23 cellular contexts compared by ENCODE assay signal in genomic region chr2:129879614-129880180, GRCh38.
"Had no signal": no experiment of that assay in that cellular context is flagged by ENCODE, and none has a peak within 500 bp of the region (broad histone marks: within the 10 kb centered on the region; RNA-seq: fewer than 3 reads in every experiment).

No MANE protein-coding gene starts in this region.

- H3K27ac ChIP-seq: gastrocnemius medialis, heart right ventricle, left ventricle myocardium inferior, lower lobe of right lung, pancreas, right lobe of liver, suprapubic skin, thyroid gland, upper lobe of left lung had no signal

- H3K4me3 ChIP-seq: gastrocnemius medialis, heart right ventricle, left ventricle myocardium inferior, lower lobe of right lung, pancreas, right lobe of liver, suprapubic skin, thyroid gland, upper lobe of left lung had no signal

- H3K9me3 Mint-ChIP-seq: naive thymus-derived CD8-positive, alpha-beta T cell; stimulated activated effector memory CD8-positive, alpha-beta T cell treated with anti-CD3 and anti-CD28 coated beads, Interleukin-12 subunit alpha, Interleukin-12 subunit beta, amount 100 ng/mL, for 72 hours had no signal

- ATAC-seq: esophagus mucosa; gastrocnemius medialis; heart right ventricle; lower lobe of right lung; naive thymus-derived CD8-positive, alpha-beta T cell; pancreas; right lobe of liver; stimulated activated naive CD8-positive, alpha-beta T cell treated with anti-CD3 and anti-CD28 coated beads, Interleukin-15, Interleukin-2, amounts not matched to agents 100 U/mL and 50 U/mL, for 24 hours had no signal

- H3K36me3 ChIP-seq: gastrocnemius medialis, heart right ventricle, left ventricle myocardium inferior, lower lobe of right lung, pancreas, right lobe of liver, suprapubic skin, thyroid gland, upper lobe of left lung had no signal

- DNase-seq: central memory CD4-positive, alpha-beta T cell; cortex of kidney; dorsolateral prefrontal cortex; effector CD8-positive, alpha-beta T cell; gastrocnemius medialis; heart right ventricle; hypothalamus; left ventricle myocardium inferior; lower lobe of right lung; mesenchymal stem cell; naive thymus-derived CD8-positive, alpha-beta T cell; nucleus accumbens; pancreas; right lobe of liver; stimulated activated CD4-positive, alpha-beta T cell treated with anti-CD3 and anti-CD28 coated beads, Interleukin-4, amount 100 ng/mL, for 1 hour; stimulated activated CD8-positive, alpha-beta memory T cell treated with anti-CD3 and anti-CD28 coated beads, Interleukin-4, amount 100 ng/mL, for 48 hours; stimulated activated naive CD8-positive, alpha-beta T cell treated with anti-CD3 and anti-CD28 coated beads, Interleukin-15, Interleukin-2, amounts not matched to agents 100 U/mL and 50 U/mL, for 24 hours; thyroid gland; upper lobe of left lung had no signal

- H3K27me3 ChIP-seq: dorsolateral prefrontal cortex, gastrocnemius medialis, pancreas, right lobe of liver, suprapubic skin, thyroid gland, upper lobe of left lung had no signal

- H3K9me3 ChIP-seq: gastrocnemius medialis, heart right ventricle, left ventricle myocardium inferior, lower lobe of right lung, pancreas, right lobe of liver, suprapubic skin, thyroid gland, upper lobe of left lung had no signal

- H3K36me3 Mint-ChIP-seq: naive thymus-derived CD8-positive, alpha-beta T cell; stimulated activated effector memory CD8-positive, alpha-beta T cell treated with anti-CD3 and anti-CD28 coated beads, Interleukin-12 subunit alpha, Interleukin-12 subunit beta, amount 100 ng/mL, for 72 hours had no signal

- H3K27ac Mint-ChIP-seq: progenitor cell of endocrine pancreas; stimulated activated effector memory CD8-positive, alpha-beta T cell treated with anti-CD3 and anti-CD28 coated beads, Interleukin-12 subunit alpha, Interleukin-12 subunit beta, amount 100 ng/mL, for 72 hours had no signal

- H3K4me3 Mint-ChIP-seq: stimulated activated effector memory CD8-positive, alpha-beta T cell treated with anti-CD3 and anti-CD28 coated beads, Interleukin-12 subunit alpha, Interleukin-12 subunit beta, amount 100 ng/mL, for 72 hours had no signal
